ENCODE assay signal across 12 cellular contexts in genomic region chr16:4303973-4304372, GRCh38. TPM values are rescaled to one million over a fixed set of nuclear protein-coding genes. Genes with fewer than 3 reads are reported as not detected.
DNase-seq lines count a peak whose midpoint lies in the region; ATAC-seq and TF ChIP-seq lines count a peak whose summit lies in the region.
"Had no signal": no experiment of that assay in that cellular context is flagged by ENCODE, and none has a peak within 500 bp of the region (broad histone marks: within the 10 kb centered on the region; RNA-seq: fewer than 3 reads in every experiment).

No MANE protein-coding gene starts in this region.

- H3K27me3 ChIP-seq in HUES64 (ENCODE audit: insufficient read depth, low read length) (no peaks in the 10 kb centered on the region), neuronal stem cell (ENCODE audit: control insufficient read depth in 3 of 3, insufficient read depth in 3 of 3, low read depth in 1 of 3, low read length in 3 of 3) (no peaks in the 10 kb centered on the region)
- no peaks in the 10 kb centered on the region for H3K27me3 ChIP-seq in naive thymus-derived CD4-positive, alpha-beta T cell (ENCODE audit: control insufficient read depth in 2 of 2, insufficient read depth in 2 of 2, low read length in 2 of 2)
- H3K27me3 ChIP-seq: gastrocnemius medialis had no signal

- H4K8ac ChIP-seq in neuronal stem cell (ENCODE audit: low read depth, low read length) = no peak overlapping the region

- no peak overlapping the region for H3K4ac ChIP-seq in neuronal stem cell (ENCODE audit: low read length)

- H3K9me3 ChIP-seq in HUES64 (ENCODE audit: insufficient read depth, low read depth, low read length) (no peaks in the 10 kb centered on the region), neuronal stem cell (replicated peaks in 1 of 2; ENCODE audit: control insufficient read depth in 2 of 2, insufficient read depth in 1 of 2, low read depth in 1 of 2, low read length in 2 of 2) (no peaks in the 10 kb centered on the region), OCI-LY7 (ENCODE audit: low read length) (no peaks in the 10 kb centered on the region)
- no peaks in the 10 kb centered on the region for H3K9me3 ChIP-seq in naive thymus-derived CD4-positive, alpha-beta T cell (ENCODE audit: control insufficient read depth in 2 of 3, low read length in 3 of 3)
- H3K9me3 ChIP-seq: gastrocnemius medialis had no signal

- TF ChIP-seq CTCF in chondrocyte (IDR thresholded peaks at IDR 0.05) = no peak
- TF ChIP-seq CTCF in OCI-LY7 (conservative IDR thresholded peaks at IDR 0.05; ENCODE audit: low read length) = no peak

- H2BK120ac ChIP-seq in neuronal stem cell (ENCODE audit: low read depth, low read length) = no peak overlapping the region

- H2AK5ac ChIP-seq in neuronal stem cell (ENCODE audit: low read depth, low read length) = no peak overlapping the region

- no peaks in the 10 kb centered on the region for H3K9me2 ChIP-seq in OCI-LY7 (ENCODE audit: insufficient read depth, low read length)

- WGBS in HUES64 = 71% methylated on average over 13 of the region's 13 CpGs
- WGBS in neuronal stem cell (ENCODE audit: extremely low coverage in 2 of 2, insufficient read length in 2 of 2, insufficient replicate concordance in 1 of 2), 2 donors = no CpG with 5 or more reads among the region's 13 CpGs

- no peak overlapping the region for H2BK12ac ChIP-seq in neuronal stem cell (ENCODE audit: low read length)

- peak overlapping the region; percentile 50 for H3K4me3 Mint-ChIP-seq in chondrocyte (ENCODE audit: unreplicated experiment)
- peak overlapping the region in 1 of 10 donors; percentile 14 for H3K4me3 Mint-ChIP-seq in naive thymus-derived CD4-positive, alpha-beta T cell

- peaks cover 46% of the 10 kb centered on the region for H3K79me2 ChIP-seq in OCI-LY7 (ENCODE audit: insufficient read depth, low read depth, low read length)

- POLR2A ChIA-PET in naive thymus-derived CD4-positive, alpha-beta T cell (lab: Charles Lee) = interaction anchor here (0.6 kb wide), 1 partner anchor 11 kb away, joined by 3 read pairs; no protein-coding TSS in a partner anchor
- POLR2A ChIA-PET in OCI-LY7 (lab: Charles Lee) = no interaction called here

- H3K36me3 ChIP-seq in HUES64 (ENCODE audit: insufficient read depth, low read length) (peaks cover 10% of the 10 kb centered on the region), neuronal stem cell (replicated peaks in 1 of 2; ENCODE audit: control insufficient read depth in 2 of 2, insufficient read depth in 2 of 2, low read length in 2 of 2) (no peaks in the 10 kb centered on the region), OCI-LY7 (ENCODE audit: insufficient read depth, low read length) (peaks cover 60% of the 10 kb centered on the region)
- H3K36me3 ChIP-seq in naive thymus-derived CD4-positive, alpha-beta T cell (ENCODE audit: control insufficient read depth in 2 of 3, insufficient read depth in 3 of 3, low read length in 3 of 3) = peaks cover 0 to 5% (median 0%) of the 10 kb centered on the region in 3 experiments
- H3K36me3 ChIP-seq: gastrocnemius medialis had no signal

- H3K18ac ChIP-seq in neuronal stem cell (ENCODE audit: low read length) = no peak overlapping the region

- no TSS peak for BruUV-seq in OCI-LY7 (replicated peaks; lab: Mats Ljungman, UMichigan)

- H4K91ac ChIP-seq in neuronal stem cell (ENCODE audit: low read depth, low read length, poor library complexity) = no peak overlapping the region

- intact Hi-C loops in naive thymus-derived CD4-positive, alpha-beta T cell (cut with micrococcal nuclease) = no loop called here
- intact Hi-C loops in OCI-LY7 (cut with micrococcal nuclease; ENCODE audit: unreplicated experiment) = no loop called here

- no peak overlapping the region for H3K23ac ChIP-seq in neuronal stem cell (ENCODE audit: low read depth, low read length, poor library complexity)

- H3K9me3 Mint-ChIP-seq in chondrocyte (ENCODE audit: low read depth) = no peaks in the 10 kb centered on the region
- H3K9me3 Mint-ChIP-seq in naive thymus-derived CD4-positive, alpha-beta T cell = no peaks in the 10 kb centered on the region

- CTCF ChIA-PET in naive thymus-derived CD4-positive, alpha-beta T cell (lab: Charles Lee) = interaction anchor here (1.3 kb wide), 1 partner anchor 15 kb away, joined by 4 read pairs; no protein-coding TSS in a partner anchor
- CTCF ChIA-PET in OCI-LY7 (lab: Charles Lee; ENCODE audit: unreplicated experiment) = no interaction called here

- no peaks in the 10 kb centered on the region for H3K79me1 ChIP-seq in neuronal stem cell (ENCODE audit: low read depth, low read length)

- no peak for ATAC-seq in naive thymus-derived CD4-positive, alpha-beta T cell
- ATAC-seq in GM18517 (IDR thresholded peaks at IDR 0.05; ENCODE audit: unreplicated experiment) = no peak
- ATAC-seq: gastrocnemius medialis, PC-3 had no signal

- DNase-seq in DMS 273 (lab: John Stamatoyannopoulos, UW; ENCODE audit: unreplicated experiment) = peak; percentile 90
- no peak for DNase-seq in chondrocyte (ENCODE audit: low spot score)
- no peak for DNase-seq in neuronal stem cell (ENCODE audit: low spot score)
- DNase-seq in naive thymus-derived CD4-positive, alpha-beta T cell = no peak
- DNase-seq in OCI-LY7 (ENCODE audit: low spot score) = no peak
- DNase-seq: activated CD4-positive, alpha-beta T cell treated with anti-CD3 and anti-CD28 coated beads for 1 hour; gastrocnemius medialis; kidney; NCI-H2081 treated with DMSO at 0.1 percent for 48 hours; PC-3 had no signal

- no peak overlapping the region for H3K4me3 ChIP-seq in HUES64 (ENCODE audit: low read length)
- H3K4me3 ChIP-seq in neuronal stem cell (ENCODE audit: low read length in 2 of 2) = no peak overlapping the region
- no peak overlapping the region for H3K4me3 ChIP-seq in naive thymus-derived CD4-positive, alpha-beta T cell (ENCODE audit: low read length)
- no peak overlapping the region for H3K4me3 ChIP-seq in OCI-LY7 (ENCODE audit: low read depth, low read length, poor library complexity, severe bottlenecking)
- H3K4me3 ChIP-seq: gastrocnemius medialis had no signal

- no peak overlapping the region; the same call in 1 of the 2 replicates for H3K9ac ChIP-seq in HUES64 (ENCODE audit: low read depth, low read length)
- H3K9ac ChIP-seq in neuronal stem cell (ENCODE audit: low read depth, low read length, poor library complexity) = peak overlapping the region; percentile 80

- H3K4me1 ChIP-seq in HUES64 (ENCODE audit: insufficient read depth, low read length) = peaks cover 19% of the 10 kb centered on the region; the same call in 1 of the 2 replicates
- H3K4me1 ChIP-seq in neuronal stem cell (ENCODE audit: control insufficient read depth in 2 of 2, insufficient read depth in 1 of 2, low read depth in 1 of 2, low read length in 2 of 2) = peaks cover 11 to 27% of the 10 kb centered on the region in 2 donors
- peaks cover 15 to 17% of the 10 kb centered on the region in 2 donors for H3K4me1 ChIP-seq in naive thymus-derived CD4-positive, alpha-beta T cell (ENCODE audit: control insufficient read depth in 2 of 2, insufficient read depth in 2 of 2, low read length in 2 of 2)
- H3K4me1 ChIP-seq in OCI-LY7 (ENCODE audit: insufficient read depth, low read length, poor library complexity, severe bottlenecking) = peaks cover 32% of the 10 kb centered on the region

- H3K27ac ChIP-seq in HUES64 (ENCODE audit: low read depth, low read length) (0 out of 2 replicates have a peak overlapping the region, but pooled peaks have one; percentile 14), neuronal stem cell (replicated peaks; ENCODE audit: low read length) (no peak overlapping the region), OCI-LY7 (ENCODE audit: low read depth, low read length, poor library complexity, severe bottlenecking) (no peak overlapping the region)
- no peak overlapping the region for H3K27ac ChIP-seq in naive thymus-derived CD4-positive, alpha-beta T cell (ENCODE audit: low read depth, low read length)
- H3K27ac ChIP-seq: gastrocnemius medialis had no signal

- H3K14ac ChIP-seq in neuronal stem cell (ENCODE audit: low read length) = no peak overlapping the region

- peak overlapping the region; percentile 66 for H3K27ac Mint-ChIP-seq in chondrocyte (ENCODE audit: unreplicated experiment)
- peak overlapping the region in 3 of 9 donors; percentile 18 to 52 (median 27) for H3K27ac Mint-ChIP-seq in naive thymus-derived CD4-positive, alpha-beta T cell

- no peaks in the 10 kb centered on the region for H3K36me3 Mint-ChIP-seq in chondrocyte (ENCODE audit: low read depth)
- peaks cover 0 to 11% (median 0%) of the 10 kb centered on the region in 5 donors for H3K36me3 Mint-ChIP-seq in naive thymus-derived CD4-positive, alpha-beta T cell

- H2AFZ ChIP-seq in neuronal stem cell (ENCODE audit: low read length) (peak overlapping the region; percentile 76), OCI-LY7 (ENCODE audit: low read length) (no peak overlapping the region)

- peaks cover 35% of the 10 kb centered on the region for H3K4me1 Mint-ChIP-seq in chondrocyte (ENCODE audit: low read depth)
- peaks cover 13 to 33% (median 26%) of the 10 kb centered on the region in 7 donors for H3K4me1 Mint-ChIP-seq in naive thymus-derived CD4-positive, alpha-beta T cell

- H4K20me1 ChIP-seq in OCI-LY7 (ENCODE audit: insufficient read depth, low read length) = no peaks in the 10 kb centered on the region; the same call in 1 of the 2 replicates

- no peak overlapping the region for H2BK15ac ChIP-seq in neuronal stem cell (ENCODE audit: low read length)

- H3K4me2 ChIP-seq in neuronal stem cell (ENCODE audit: insufficient read depth, low read length, poor library complexity, severe bottlenecking) (no peak overlapping the region), OCI-LY7 (ENCODE audit: low read length) (no peak overlapping the region)

- no peaks in the 10 kb centered on the region for H3K27me3 Mint-ChIP-seq in chondrocyte (ENCODE audit: low read depth)
- no peaks in the 10 kb centered on the region for H3K27me3 Mint-ChIP-seq in naive thymus-derived CD4-positive, alpha-beta T cell

- H2BK5ac ChIP-seq in neuronal stem cell (ENCODE audit: low read length) = no peak overlapping the region

RNA-seq across cellular contexts. Expression of gene GLIS2, which starts 11.9 kb away (rescaled TPM):
- 7.1 TPM for polyA plus RNA-seq in HUES64 (2013, experiment 1 of 2)
- polyA plus RNA-seq in HUES64 (2013, experiment 2 of 2) = 7.9 TPM
- total RNA-seq in chondrocyte (58.7 to 62.8 TPM (median 61.2 TPM) in 3 replicates), OCI-LY7 (2022) (0.08 TPM in 1 of 2 replicates, not detected in the other)
- polyA plus RNA-seq in neuronal stem cell (2013, experiment 1 of 2) = 7.6 TPM
- 7.9 TPM for polyA plus RNA-seq in neuronal stem cell (2013, experiment 2 of 2)
- total RNA-seq in naive thymus-derived CD4-positive, alpha-beta T cell = under 1 TPM in 1 of 5 experiments, not detected in 4; 0.53 TPM
- polyA plus RNA-seq in naive thymus-derived CD4-positive, alpha-beta T cell = not detected
- total RNA-seq in OCI-LY7 (2014; rRNA removed; shearing (Covaris generic)) = not detected in 2 replicates

RNA-seq across cellular contexts. Expression of gene TFAP4, which starts 31.1 kb away (rescaled TPM):
- polyA plus RNA-seq in HUES64 (2013, experiment 1 of 2) = 23.3 TPM
- 21.4 TPM for polyA plus RNA-seq in HUES64 (2013, experiment 2 of 2)
- total RNA-seq in chondrocyte (2.5 to 4.0 TPM (median 2.5 TPM) in 3 replicates), OCI-LY7 (2022) (41.9 and 43.2 TPM in 2 replicates)
- polyA plus RNA-seq in neuronal stem cell (2013, experiment 1 of 2) = 18.5 TPM
- polyA plus RNA-seq in neuronal stem cell (2013, experiment 2 of 2) = 20.5 TPM
- 10 to 100 TPM; 14.9 to 35.8 (median 25.3) TPM for total RNA-seq in naive thymus-derived CD4-positive, alpha-beta T cell
- 1 to 10 TPM; 1.3 to 2.1 TPM for polyA plus RNA-seq in naive thymus-derived CD4-positive, alpha-beta T cell
- total RNA-seq in OCI-LY7 (2014; rRNA removed; shearing (Covaris generic)) = 30.8 and 41.2 TPM in 2 replicates

RNA-seq across cellular contexts. Expression of gene PAM16, which starts 47.1 kb away (rescaled TPM):
- polyA plus RNA-seq in HUES64 (2013, experiment 1 of 2) = 71.8 TPM
- polyA plus RNA-seq in HUES64 (2013, experiment 2 of 2) = 66.8 TPM
- total RNA-seq in chondrocyte = 21.6 to 24.4 TPM (median 22.4 TPM) in 3 replicates
- 76.9 TPM for polyA plus RNA-seq in neuronal stem cell (2013, experiment 1 of 2)
- 74.7 TPM for polyA plus RNA-seq in neuronal stem cell (2013, experiment 2 of 2)
- 10 to 100 TPM; 34.1 to 46.2 (median 45.0) TPM for total RNA-seq in naive thymus-derived CD4-positive, alpha-beta T cell
- polyA plus RNA-seq in naive thymus-derived CD4-positive, alpha-beta T cell = 10 to 100 TPM; 34.6 to 45.8 TPM
- total RNA-seq in OCI-LY7 (2014; rRNA removed; shearing (Covaris generic)) = 80.6 and 92.1 TPM in 2 replicates
- total RNA-seq in OCI-LY7 (2022) = 77.4 and 82.4 TPM in 2 replicates

Comparison
In these comparisons a context has a peak if more than half of its experiments do, and no peak if none do; other contexts are left out.
1. RNA of gene GLIS2, which starts 11.9 kb away (total RNA-seq): 58.7 to 62.8 TPM in chondrocyte; 0.08 TPM in OCI-LY7 and 0.53 TPM in naive thymus-derived CD4-positive, alpha-beta T cell; every median in the first group is over 10 times any median in the second.